36 cellular contexts compared by ENCODE assay signal in the genomic region with DNA sequence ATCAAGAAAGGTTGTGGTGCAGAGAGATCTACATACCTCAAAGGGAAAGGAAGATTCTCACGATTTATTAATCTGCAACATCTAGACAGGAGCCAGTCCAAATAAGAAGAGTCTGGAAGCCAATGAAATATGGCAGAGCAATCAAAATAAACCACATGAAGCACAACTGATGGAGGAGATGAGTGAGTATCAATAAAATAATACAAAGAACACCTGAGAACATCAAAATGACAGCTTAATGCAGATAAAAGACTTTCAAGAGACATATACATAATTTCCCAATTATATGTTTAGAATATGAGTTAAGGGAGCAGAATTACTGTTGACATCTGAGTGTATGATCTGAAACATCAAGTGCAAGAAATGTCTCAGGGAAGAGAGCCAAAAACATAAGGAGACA. TPM values are rescaled to one million over a fixed set of nuclear protein-coding genes. Genes with fewer than 3 reads are reported as not detected.
"Had no signal": no experiment of that assay in that cellular context is flagged by ENCODE, and none has a peak within 500 bp of the region (broad histone marks: within the 10 kb centered on the region; RNA-seq: fewer than 3 reads in every experiment).

No MANE protein-coding gene starts in this region.

- H3K27me3 ChIP-seq: adrenal gland, body of pancreas, brain microvascular endothelial cell, breast epithelium had no signal

- H3K36me3 ChIP-seq: adrenal gland, brain microvascular endothelial cell, breast epithelium had no signal

- H3K27ac ChIP-seq: adrenal gland, body of pancreas, brain microvascular endothelial cell, breast epithelium, VCaP had no signal

- H3K4me3 ChIP-seq: adrenal gland, body of pancreas, breast epithelium had no signal

- FAIRE-seq: astrocyte, TTC549 had no signal

- H3K4me1 ChIP-seq: adrenal gland, body of pancreas, breast epithelium had no signal

- DNase-seq: activated B cell treated with CpG ODN at 0.5 μM for 24 hours; activated CD4-positive, alpha-beta memory T cell treated with anti-CD3 and anti-CD28 coated beads for 36 hours; activated CD4-positive, alpha-beta T cell treated with anti-CD3 and anti-CD28 coated beads for 4 hours; activated CD4-positive, alpha-beta T cell treated with anti-CD3 and anti-CD28 coated beads, Interleukin-2, amount 10 ng/mL, durations not matched to agents 24 days and 14 days; activated CD4-positive, alpha-beta T cell treated with anti-CD3 and anti-CD28 coated beads, Interleukin-2, amount 50 U/mL, for 1 hour; activated CD4-positive, alpha-beta T cell treated with anti-CD3 and anti-CD28 coated beads, Interleukin-2, amount 50 U/mL, for 4 hours; activated CD4-positive, CD25-positive, alpha-beta regulatory T cell treated with anti-CD3 and anti-CD28 coated beads, Interleukin-2, amount 50 U/mL, for 72 hours; activated CD8-positive, alpha-beta memory T cell treated with anti-CD3 and anti-CD28 coated beads, Interleukin-2, amount 50 U/mL, for 4 hours; activated CD8-positive, alpha-beta T cell treated with anti-CD3 and anti-CD28 coated beads for 36 hours; activated effector memory CD4-positive, alpha-beta T cell treated with anti-CD3 and anti-CD28 coated beads, Interleukin-2, amount 50 U/mL, for 16 hours; activated gamma-delta T cell treated with Interleukin-2 at 50 U/mL for 16 hours; activated naive CD4-positive, alpha-beta T cell; activated naive CD4-positive, alpha-beta T cell treated with anti-CD3 and anti-CD28 coated beads for 36 hours; activated naive CD4-positive, alpha-beta T cell treated with anti-CD3 and anti-CD28 coated beads, Interleukin-2, amount 50 U/mL, for 16 hours; activated naive CD8-positive, alpha-beta T cell treated with anti-CD3 and anti-CD28 coated beads for 36 hours; activated T-cell treated with anti-CD3 and anti-CD28 coated beads for 4 hours; activated T-cell treated with anti-CD3 and anti-CD28 coated beads, Interleukin-2, amount 50 U/mL, for 1 hour; activated T-cell treated with anti-CD3 and anti-CD28 coated beads, Interleukin-2, amount 50 U/mL, for 4 hours; activated T-cell treated with anti-CD3 and anti-CD28 coated beads, Interleukin-2, amount 50 U/mL, for 72 hours; adrenal gland; amniotic stem cell; aorta; body of pancreas; brain microvascular endothelial cell; central memory CD4-positive, alpha-beta T cell; T-helper 1 cell; T-helper 2 cell; T-helper 9 cell had no signal

- H3K9me3 ChIP-seq: adrenal gland, body of pancreas, breast epithelium had no signal

- ATAC-seq: activated CD8-positive, alpha-beta T cell treated with anti-CD3 and anti-CD28 coated beads for 36 hours; activated naive CD4-positive, alpha-beta T cell treated with anti-CD3 and anti-CD28 coated beads, Interleukin-2, amount 50 U/mL, for 72 hours; activated T-cell treated with anti-CD3 and anti-CD28 coated beads, Interleukin-2, amount 50 U/mL, for 4 hours; activated T-cell treated with anti-CD3 and anti-CD28 coated beads, Interleukin-2, amount 50 U/mL, for 72 hours; activated T-helper 17 cell treated with anti-CD3 and anti-CD28 coated beads, Interleukin-2, amount 50 U/mL, for 72 hours; body of pancreas had no signal

RNA-seq across cellular contexts. Expression of gene DOK6, which starts 12.5 kb away (rescaled TPM):
- total RNA-seq: activated B cell treated with CpG ODN at 0.5 μM for 24 hours; activated CD4-positive, alpha-beta memory T cell treated with anti-CD3 and anti-CD28 coated beads for 36 hours; activated CD4-positive, alpha-beta T cell treated with anti-CD3 and anti-CD28 coated beads, Interleukin-2, amount 10 ng/mL, durations not matched to agents 24 days and 14 days; activated CD8-positive, alpha-beta memory T cell treated with anti-CD3 and anti-CD28 coated beads for 36 hours; activated CD8-positive, alpha-beta T cell treated with anti-CD3 and anti-CD28 coated beads for 36 hours; activated naive CD4-positive, alpha-beta T cell treated with anti-CD3 and anti-CD28 coated beads for 36 hours; activated naive CD4-positive, alpha-beta T cell treated with anti-CD3 and anti-CD28 coated beads, Interleukin-2, amount 50 U/mL, for 72 hours; activated naive CD8-positive, alpha-beta T cell treated with anti-CD3 and anti-CD28 coated beads for 36 hours; activated T-cell treated with anti-CD3 and anti-CD28 coated beads, Interleukin-2, amount 50 U/mL, for 72 hours; activated T-helper 1 cell treated with anti-CD3 and anti-CD28 coated beads, Interleukin-12 subunit alpha, Interleukin-12 subunit beta, Interleukin-2, Interleukin-4 antibody, amounts not matched to agents 30 ng/mL and 10 ng/mL and 1 ng/mL, durations not matched to agents 14 hours and 24 hours and 36 hours; activated T-helper 17 cell treated with anti-CD3 and anti-CD28 coated beads, Interleukin-2, amount 50 U/mL, for 72 hours had no signal
